8 cellular contexts compared by ENCODE assay signal in genomic region chr21:34986561-34987533, GRCh38.
A peak's percentile ranks its signal among the peaks of the same experiment; 100 is the strongest.
DNase-seq lines count a peak whose midpoint lies in the region; ATAC-seq lines count a peak whose summit lies in the region.

No MANE protein-coding gene starts in this region.

- no peaks in the 10 kb centered on the region for H3K27me3 Mint-ChIP-seq in effector memory CD8-positive, alpha-beta T cell

- no peaks in the 10 kb centered on the region for H3K9me3 Mint-ChIP-seq in effector memory CD8-positive, alpha-beta T cell

- H3K4me3 Mint-ChIP-seq in effector memory CD8-positive, alpha-beta T cell = peak overlapping the region; percentile 91

- ATAC-seq in GM19035 (IDR thresholded peaks at IDR 0.05; ENCODE audit: unreplicated experiment) (peak; percentile 68), HG03097 (IDR thresholded peaks at IDR 0.05; ENCODE audit: low FRiP score, unreplicated experiment) (peak; percentile 69), GM19328 (IDR thresholded peaks at IDR 0.05; ENCODE audit: unreplicated experiment) (no peak)
- peak; percentile 69 for ATAC-seq in effector memory CD8-positive, alpha-beta T cell (replicated peaks)

- peak; percentile 54 for DNase-seq in activated CD4-positive, CD25-positive, alpha-beta regulatory T cell treated with anti-CD3 and anti-CD28 coated beads, Interleukin-2, amount 50 U/mL, for 16 hours (ENCODE audit: low read depth, low spot score)
- DNase-seq in effector memory CD8-positive, alpha-beta T cell = peak; percentile 40 to 51 (median 50)
- peak; percentile 61 to 66 for DNase-seq in stimulated activated CD4-positive, alpha-beta T cell treated with anti-CD3 and anti-CD28 coated beads, Interleukin-12 subunit alpha, Interleukin-12 subunit beta, amount 100 ng/mL, for 24 hours (ENCODE audit: low read depth in 2 of 2)
- DNase-seq in DMS 273 (lab: John Stamatoyannopoulos, UW; ENCODE audit: unreplicated experiment) (no peak), NCI-H187 (lab: John Stamatoyannopoulos, UW) (no peak)

- peaks cover 21% of the 10 kb centered on the region for H3K36me3 Mint-ChIP-seq in effector memory CD8-positive, alpha-beta T cell (ENCODE audit: insufficient read depth)

- H3K27ac Mint-ChIP-seq in effector memory CD8-positive, alpha-beta T cell = peak overlapping the region in 1 of 2 donors; percentile 98

- peaks cover 88 to 92% of the 10 kb centered on the region in 2 donors for H3K4me1 Mint-ChIP-seq in effector memory CD8-positive, alpha-beta T cell (ENCODE audit: low read depth in 2 of 2)

Comparison
In these comparisons a context has a peak if more than half of its experiments do, and no peak if none do; other contexts are left out.
1. DNase-seq: peak in activated CD4-positive, CD25-positive, alpha-beta regulatory T cell treated with anti-CD3 and anti-CD28 coated beads, Interleukin-2, amount 50 U/mL, for 16 hours (single experiment), effector memory CD8-positive, alpha-beta T cell (3 of 3) and stimulated activated CD4-positive, alpha-beta T cell treated with anti-CD3 and anti-CD28 coated beads, Interleukin-12 subunit alpha, Interleukin-12 subunit beta, amount 100 ng/mL, for 24 hours (2 of 2); none in DMS 273 (single experiment) and NCI-H187 (0 of 2).